8 cellular contexts compared by ENCODE assay signal in genomic region chr18:75247041-75247551, GRCh38. TPM values are rescaled to one million over a fixed set of nuclear protein-coding genes. Genes with fewer than 3 reads are reported as not detected.
DNase-seq lines count a peak whose midpoint lies in the region; ATAC-seq, FAIRE-seq and TF ChIP-seq lines count a peak whose summit lies in the region.

No MANE protein-coding gene starts in this region.

- H3K4me3 ChIP-seq in A549: peak overlapping the region; percentile 36; the same call in 2 of the 3 replicates
- no peak overlapping the region for H3K4me3 ChIP-seq in body of pancreas

- DNase-seq in A549 (ENCODE audit: low read depth in 1 of 2, low spot score in 1 of 2) (no peak), KBM-7 (peak; percentile 14), body of pancreas (no peak), lung microvascular endothelial cell (ENCODE audit: low read depth in 2 of 2) (peak; percentile 12 to 37), HuH-7.5 (ENCODE audit: low spot score) (no peak), G401 (ENCODE audit: low spot score) (no peak), AG08396 (ENCODE audit: low spot score) (no peak)

- in situ Hi-C loops in KBM-7 (cut with MboI; ENCODE audit: low pct_unique_long_range_greater_than_20kb, low sequenced_read_pairs): no loop called here
- in situ Hi-C loops in G401 (cut with HindIII; ENCODE audit: low sequenced_read_pairs): no loop called here

- no peak for FAIRE-seq in A549 (lab: Jason Lieb, UNC)

- CTCF ChIA-PET in A549 (lab: Yijun Ruan, JAX): interaction anchor here (0.6 kb wide), 2 partner anchors 300 to 577 kb away, joined by 3 to 4 read pairs; no protein-coding TSS in a partner anchor

- POLR2A ChIA-PET in A549 (lab: Yijun Ruan, JAX): interaction anchor here (0.7 kb wide), 1 partner anchor 159 kb away, joined by 3 read pairs; no protein-coding TSS in a partner anchor

- no peaks in the 10 kb centered on the region for H3K36me3 ChIP-seq in body of pancreas (replicated peaks in 1 of 2; ENCODE audit: insufficient read depth in 1 of 2, low read depth in 2 of 2)

- TF ChIP-seq CTCF in A549 (IDR thresholded peaks at IDR 0.05) (no peak), body of pancreas (IDR thresholded peaks at IDR 0.05) (no peak)

- no peak for TF ChIP-seq EP300 in A549 (IDR thresholded peaks at IDR 0.05)

- ATAC-seq in A549: peak in 1 of 2 experiments; percentile 26; a peak in 2 of 6 replicates
- ATAC-seq in body of pancreas: peak; percentile 20
- no peak for ATAC-seq in HG03521 (IDR thresholded peaks at IDR 0.05; ENCODE audit: unreplicated experiment)

- no peaks in the 10 kb centered on the region for H3K27me3 ChIP-seq in body of pancreas

- TF ChIP-seq POLR2A in A549 (IDR thresholded peaks at IDR 0.05; ENCODE audit: low read length) (no peak), body of pancreas (IDR thresholded peaks at IDR 0.05) (no peak)

- H3K9me3 ChIP-seq in A549 (no peaks in the 10 kb centered on the region), body of pancreas (no peaks in the 10 kb centered on the region)

- no peak for TF ChIP-seq RAD21 in A549 (conservative IDR thresholded peaks at IDR 0.05 in 1 of 2, IDR thresholded peaks at IDR 0.05 in 1 of 2)

- H3K27ac ChIP-seq in A549 (peak overlapping the region; percentile 64 to 81; a peak in 5 of 6 replicates), body of pancreas (peak overlapping the region; percentile 1 to 71 (median 54))

- peak overlapping the region; percentile 84 for H3K4me2 ChIP-seq in A549

- WGBS in A549 (ENCODE audit: missing lambda C conversion rate): 77% methylated on average over 9 of the region's 9 CpGs
- 66% methylated on average over 9 of the region's 9 CpGs for WGBS in body of pancreas, 2 donors

- intact Hi-C loops in body of pancreas (cut with DNase I): no loop called here

- peaks cover 4% of the 10 kb centered on the region; the same call in 1 of the 3 replicates for H3K4me1 ChIP-seq in A549
- H3K4me1 ChIP-seq in body of pancreas: peaks cover 25% of the 10 kb centered on the region

TF ChIP-seq in A549, 52 proteins besides CTCF, POLR2A, EP300 and RAD21:
- no peak for TF ChIP-seq CBX2 (IDR thresholded peaks at IDR 0.05; ENCODE audit: borderline replicate concordance, low read depth)
- no peak for TF ChIP-seq GATA3 (IDR thresholded peaks at IDR 0.05; ENCODE audit: borderline replicate concordance)
- no peak for TF ChIP-seq ZSCAN20 (CRISPR knock-in tag; IDR thresholded peaks at IDR 0.05)
- no peak for TF ChIP-seq ATOH8 (CRISPR knock-in tag; IDR thresholded peaks at IDR 0.05; ENCODE audit: low read depth)
- no peak for TF ChIP-seq HOXA7 (CRISPR knock-in tag; IDR thresholded peaks at IDR 0.05)
- no peak for TF ChIP-seq HOXB13 (CRISPR knock-in tag; IDR thresholded peaks at IDR 0.05; ENCODE audit: low read depth)
TF ChIP-seq in A549: peak in this region for 0.

RNA-seq across cellular contexts. Expression of gene TSHZ1, which starts 36.5 kb away (rescaled TPM):
- polyA plus RNA-seq in A549 (2011; rRNA removed) (2.2 and 2.9 TPM in 2 replicates), A549 (2017; fragmentation: RNase III; extraction: RNeasy Plus Mini Kit Qiagen cat#74134 plus additional on column Dnase treatment) (2.7 to 3.0 TPM (median 2.8 TPM) in 3 replicates)
- 2.1 and 2.9 TPM in 2 replicates for polyA plus RNA-seq in A549 (2012; cell fraction: cytosol; rRNA removed)
- 1.8 and 2.4 TPM in 2 replicates for polyA plus RNA-seq in A549 (2012; cell fraction: nucleus; rRNA removed)
- 3.8 and 4.0 TPM in 2 replicates for polyA minus RNA-seq in A549 (2011; rRNA and poly(A)+ RNA removed)
- total RNA-seq in body of pancreas (10 to 100 TPM in 1 of 2 donors, 1 to 10 TPM in 1; 8.3 to 11.2 TPM), lung microvascular endothelial cell (6.5 and 12.5 TPM in 2 replicates)
- 0.03 and 0.31 TPM in 2 replicates for total RNA-seq in G401 (2014; rRNA removed; shearing (Covaris generic))

RNA-seq across cellular contexts. Expression of gene PTGR3, which starts 38.2 kb away (rescaled TPM):
- 18.5 and 19.0 TPM in 2 replicates for polyA plus RNA-seq in A549 (2011; rRNA removed)
- 9.9 and 10.1 TPM in 2 replicates for polyA plus RNA-seq in A549 (2012; cell fraction: cytosol; rRNA removed)
- 6.2 and 8.4 TPM in 2 replicates for polyA plus RNA-seq in A549 (2012; cell fraction: nucleus; rRNA removed)
- 6.3 to 7.2 TPM (median 7.2 TPM) in 3 replicates for polyA plus RNA-seq in A549 (2017; fragmentation: RNase III; extraction: RNeasy Plus Mini Kit Qiagen cat#74134 plus additional on column Dnase treatment)
- polyA minus RNA-seq in A549 (2011; rRNA and poly(A)+ RNA removed): 28.2 and 34.6 TPM in 2 replicates
- 10 to 100 TPM in 1 of 2 donors, 1 to 10 TPM in 1; 8.9 to 26.5 TPM for total RNA-seq in body of pancreas
- total RNA-seq in lung microvascular endothelial cell: 5.9 and 10.3 TPM in 2 replicates
- 1.2 and 2.0 TPM in 2 replicates for total RNA-seq in G401 (2014; rRNA removed; shearing (Covaris generic))

Comparison
In these comparisons a context has a peak if more than half of its experiments do, and no peak if none do; other contexts are left out.
1. DNase-seq: peak in KBM-7 (single experiment) and lung microvascular endothelial cell (2 of 2); none in A549 (0 of 2), body of pancreas (0 of 4), HuH-7.5 (single experiment), G401 (single experiment) and AG08396 (single experiment).